Comparison of ENCODE assay signal across 7 cellular contexts in the genomic region with DNA sequence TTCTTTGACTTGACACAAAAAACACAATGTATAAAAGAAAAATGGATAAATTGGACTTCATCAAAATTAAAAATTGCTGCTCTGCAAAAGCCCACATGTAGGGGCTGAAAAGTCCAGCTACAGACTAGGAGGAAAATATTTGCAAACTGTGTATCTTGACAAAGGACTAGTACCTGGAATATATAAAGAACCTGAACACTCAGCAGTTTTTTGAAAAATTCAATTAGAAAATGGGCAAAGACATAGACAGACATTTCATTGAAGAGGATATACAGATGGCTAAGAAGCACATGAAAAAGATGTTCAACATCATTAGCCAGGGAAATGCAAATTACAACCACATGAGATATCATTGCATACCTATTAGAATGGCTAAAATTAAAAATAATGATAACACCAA. TPM values are rescaled to one million over a fixed set of nuclear protein-coding genes. Genes with fewer than 3 reads are reported as not detected.
"Had no signal": no experiment of that assay in that cellular context is flagged by ENCODE, and none has a peak within 500 bp of the region (broad histone marks: within the 10 kb centered on the region; RNA-seq: fewer than 3 reads in every experiment).

No MANE protein-coding gene starts in this region.

- H3K9ac ChIP-seq: GM23248 had no signal

- H2AFZ ChIP-seq: GM23248 had no signal

- DNase-seq: GM23248, GOT3, H9, HCEC 1CT, KG1 had no signal

- H3K4me3 ChIP-seq: GM23248 had no signal

- FAIRE-seq: HTR-8/SVneo had no signal

- H3K27ac ChIP-seq: GM23248 had no signal

RNA-seq across cellular contexts. Expression of a gene that starts 18.5 kb away (rescaled TPM):
- total RNA-seq: GM23248, HT-29 had no signal
- polyA plus RNA-seq: GM23248 had no signal
